Comparison of ENCODE assay signal across 8 cellular contexts in the genomic region with DNA sequence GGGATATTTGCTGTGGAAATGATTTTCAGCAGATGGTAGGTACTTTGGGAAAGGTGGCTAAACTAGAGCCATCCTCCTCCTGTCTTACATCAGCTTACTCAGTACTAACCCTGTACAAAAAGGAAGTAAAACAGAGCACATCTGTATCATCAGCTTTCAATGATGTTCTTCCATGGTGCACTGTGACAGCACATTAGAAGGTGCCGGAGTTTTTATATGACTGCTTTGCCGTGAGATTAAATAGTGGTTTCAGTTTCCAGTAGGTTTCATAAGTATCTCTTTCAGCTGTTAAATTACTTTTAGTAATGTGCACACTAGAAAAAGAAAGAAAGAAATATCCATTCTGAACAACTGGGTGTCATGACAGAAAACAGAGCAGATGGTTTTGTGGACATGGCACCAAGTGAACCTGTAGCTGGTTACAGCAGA.
DNase-seq lines count a peak whose midpoint lies in the region; ATAC-seq and TF ChIP-seq lines count a peak whose summit lies in the region.

No MANE protein-coding gene starts in this region.

- WGBS in psoas muscle, 3 donors: 1 to 4% (median 3%) methylated on average over 2 of the region's 2 CpGs

- H3K9me3 ChIP-seq in ascending aorta: no peaks in the 10 kb centered on the region
- no peaks in the 10 kb centered on the region for H3K9me3 ChIP-seq in psoas muscle

- CTCF ChIA-PET in GM10248 (lab: Yijun Ruan, JAX): interaction anchor here (1.0 to 2.4 kb wide), 7 partner anchors 9 to 91 kb away, joined by 3 to 12 read pairs (median 3); no protein-coding TSS in a partner anchor

- peak; percentile 75 for DNase-seq in GM10248 (ENCODE audit: extremely low spot score)
- DNase-seq in ascending aorta (ENCODE audit: low spot score in 2 of 2): no peak
- no peak for DNase-seq in psoas muscle
- DNase-seq in nucleus accumbens (lab: John Stamatoyannopoulos, UW): no peak
- DNase-seq in epidermal melanocyte (ENCODE audit: insufficient read length, low spot score): no peak
- no peak for DNase-seq in NCI-H1417 treated with DMSO at 0.1 percent for 48 hours (lab: John Stamatoyannopoulos, UW)

- TF ChIP-seq CTCF in GM10248 (IDR thresholded peaks at IDR 0.05; ENCODE audit: control extremely low read depth, extremely low read depth, low read depth, missing control alignments) (no peak), ascending aorta (IDR thresholded peaks at IDR 0.05) (no peak), psoas muscle (IDR thresholded peaks at IDR 0.05) (no peak)

- POLR2A ChIA-PET in GM10248 (lab: Yijun Ruan, JAX): interaction anchor here (0.8 to 1.4 kb wide), 2 partner anchors 13 to 121 kb away, joined by 3 to 5 read pairs; no protein-coding TSS in a partner anchor

- peaks cover 0 to 19% of the 10 kb centered on the region in 2 donors for H3K4me1 ChIP-seq in ascending aorta
- H3K4me1 ChIP-seq in psoas muscle: peaks cover 33% of the 10 kb centered on the region

- no peaks in the 10 kb centered on the region for H3K36me3 ChIP-seq in ascending aorta
- H3K36me3 ChIP-seq in psoas muscle (ENCODE audit: insufficient read depth in 1 of 2, low read depth in 1 of 2): no peaks in the 10 kb centered on the region

- H3K4me3 ChIP-seq in ascending aorta (peak overlapping the region in 1 of 2 donors; percentile 43), psoas muscle (peak overlapping the region; percentile 43)

- H3K27ac ChIP-seq in ascending aorta (peak overlapping the region; percentile 75 to 76), psoas muscle (peak overlapping the region; percentile 60)

- intact Hi-C loops in ascending aorta (cut with DNase I) (no loop called here), psoas muscle (cut with DNase I) (no loop called here)

- ATAC-seq in GM19455 (IDR thresholded peaks at IDR 0.05; ENCODE audit: unreplicated experiment) (peak; percentile 99), HG03460 (IDR thresholded peaks at IDR 0.05; ENCODE audit: unreplicated experiment) (peak; percentile 97), psoas muscle (peak in 2 of 4 donors; percentile 14 to 22)

- H3K27me3 ChIP-seq in ascending aorta: no peaks in the 10 kb centered on the region
- no peaks in the 10 kb centered on the region for H3K27me3 ChIP-seq in psoas muscle (ENCODE audit: insufficient read depth in 3 of 3, low read length in 2 of 3)
